19 cellular contexts compared by ENCODE assay signal in genomic region chr4:121360496-121360895, GRCh38. TPM values are rescaled to one million over a fixed set of nuclear protein-coding genes. Genes with fewer than 3 reads are reported as not detected.
DNase-seq lines count a peak whose midpoint lies in the region; ATAC-seq and TF ChIP-seq lines count a peak whose summit lies in the region.
"Had no signal": no experiment of that assay in that cellular context is flagged by ENCODE, and none has a peak within 500 bp of the region (broad histone marks: within the 10 kb centered on the region; RNA-seq: fewer than 3 reads in every experiment).

No MANE protein-coding gene starts in this region.

- H3K4me1 ChIP-seq in HCT116 (ENCODE audit: control insufficient read depth in 1 of 2, insufficient read depth in 2 of 2, low read length in 2 of 2) (peaks cover 2 to 6% of the 10 kb centered on the region in 2 experiments; a peak in 3 of 4 replicates), PC-3 (ENCODE audit: insufficient read depth, low read length) (peaks cover 13% of the 10 kb centered on the region), fibroblast of lung (ENCODE audit: control insufficient read depth, extremely low read depth, insufficient read depth, low read length) (no peaks in the 10 kb centered on the region), left lung (no peaks in the 10 kb centered on the region), esophagus squamous epithelium (no peaks in the 10 kb centered on the region)

- 68 to 70% methylated on average over 1 of the region's 1 CpG for WGBS in esophagus squamous epithelium, 2 donors

- intact Hi-C loops in HCT116 (cut with micrococcal nuclease) (no loop called here), PC-3 (cut with micrococcal nuclease) (no loop called here), left lung (cut with DNase I) (no loop called here), esophagus squamous epithelium (cut with DNase I) (no loop called here)

- H3K79me2 ChIP-seq in HCT116 (ENCODE audit: insufficient read depth, low read length) (no peaks in the 10 kb centered on the region), PC-3 (ENCODE audit: low read length) (no peaks in the 10 kb centered on the region), fibroblast of lung (ENCODE audit: control insufficient read depth, insufficient read depth, low read length) (no peaks in the 10 kb centered on the region)

- POLR2A ChIA-PET in HCT116 (lab: Charles Lee) (interaction anchor here (0.7 kb wide), 1 partner anchor 10 kb away, joined by 4 read pairs; no protein-coding TSS in a partner anchor), PC-3 (lab: Charles Lee; ENCODE audit: unreplicated experiment) (no interaction called here)

- TF ChIP-seq POLR2A in HCT116 (IDR thresholded peaks at IDR 0.05; ENCODE audit: borderline replicate concordance, extremely low read depth, insufficient read depth, insufficient read length) (no peak), esophagus squamous epithelium (IDR thresholded peaks at IDR 0.05) (no peak)

- no peak for TF ChIP-seq RAD21 in HCT116 (IDR thresholded peaks at IDR 0.05; ENCODE audit: low read depth)

- H2AFZ ChIP-seq in HCT116 (ENCODE audit: low read depth, low read length, poor library complexity, severe bottlenecking) = no peak overlapping the region
- H2AFZ ChIP-seq in PC-3 (ENCODE audit: low read length) = no peak overlapping the region
- no peak overlapping the region for H2AFZ ChIP-seq in fibroblast of lung (ENCODE audit: low read length)

- no peaks in the 10 kb centered on the region for H3K9me2 ChIP-seq in HCT116 (ENCODE audit: insufficient read depth)
- H3K9me2 ChIP-seq in PC-3 (replicated peaks; ENCODE audit: low read length) = no peaks in the 10 kb centered on the region

- DNase-seq in HCT116 (ENCODE audit: low read depth, low spot score) (no peak), PC-3 (peak; percentile 21), fibroblast of lung (ENCODE audit: low read depth in 2 of 2) (peak; percentile 20 to 52), renal cortical epithelial cell (ENCODE audit: low read depth) (peak; percentile 35), left lung (no peak), esophagus squamous epithelium (lab: John Stamatoyannopoulos, UW) (no peak)
- DNase-seq: CD8-positive, alpha-beta memory T cell; DMS 273 treated with DMSO at 0.1 percent for 48 hours; Kasumi-1; MV-4-11; NCI-H1436 treated with DMSO at 0.1 percent for 48 hours; NCI-H2081 treated with DMSO at 0.1 percent for 48 hours; NCI-H345; NCI-H526 treated with DMSO at 0.1 percent for 48 hours; NK-92 treated with Interleukin-12 subunit alpha and Interleukin-12 subunit beta, amount 100 ng/mL, for 24 hours; OCI-M1 had no signal

- H3K4me2 ChIP-seq in HCT116 (ENCODE audit: low read length) = no peak overlapping the region
- no peak overlapping the region for H3K4me2 ChIP-seq in PC-3 (ENCODE audit: low read length)
- no peak overlapping the region for H3K4me2 ChIP-seq in fibroblast of lung (ENCODE audit: extremely low read depth, insufficient read depth, low read length)

- H3K9ac ChIP-seq in HCT116 (ENCODE audit: low read length) = no peak overlapping the region
- H3K9ac ChIP-seq in PC-3 (ENCODE audit: low read length) = no peak overlapping the region
- no peak overlapping the region for H3K9ac ChIP-seq in fibroblast of lung (ENCODE audit: insufficient read depth, low read length)

- ATAC-seq in HCT116 = no peak
- no peak for ATAC-seq in PC-3
- no peak for ATAC-seq in GM19023 (IDR thresholded peaks at IDR 0.05; ENCODE audit: unreplicated experiment)
- ATAC-seq in left lung = no peak

- TF ChIP-seq CTCF in HCT116 (IDR thresholded peaks at IDR 0.05 in 2 of 3, conservative IDR thresholded peaks at IDR 0.05 in 1 of 3; ENCODE audit: borderline replicate concordance in 1 of 3, insufficient read depth in 1 of 3, low read depth in 2 of 3, low read length in 2 of 3) (no peak), PC-3 (conservative IDR thresholded peaks at IDR 0.05; ENCODE audit: low read depth, low read length) (no peak), fibroblast of lung (conservative IDR thresholded peaks at IDR 0.05 in 1 of 2, IDR thresholded peaks at IDR 0.05 in 1 of 2; ENCODE audit: low read depth in 1 of 2, low read length in 2 of 2) (no peak), left lung (IDR thresholded peaks at IDR 0.05) (no peak), esophagus squamous epithelium (IDR thresholded peaks at IDR 0.05) (no peak)

- H3K4me3 ChIP-seq in HCT116 (replicated peaks in 1 of 2; ENCODE audit: low read depth in 1 of 2, low read length in 2 of 2) (no peak overlapping the region), PC-3 (ENCODE audit: low read length) (no peak overlapping the region), fibroblast of lung (replicated peaks in 1 of 4; ENCODE audit: control extremely low read depth in 1 of 4, insufficient read depth in 1 of 4, low read depth in 3 of 4, low read length in 4 of 4) (no peak overlapping the region), left lung (no peak overlapping the region), esophagus squamous epithelium (no peak overlapping the region)

- CTCF ChIA-PET in HCT116 (lab: Charles Lee) (interaction anchor here (3.9 kb wide), 1 partner anchor 10 kb away, joined by 37 read pairs; no protein-coding TSS in a partner anchor), PC-3 (lab: Charles Lee) (no interaction called here)

- BruUV-seq in HCT116 (replicated peaks; lab: Mats Ljungman, UMichigan) (no TSS peak), PC-3 (replicated peaks; lab: Mats Ljungman, UMichigan) (no TSS peak)

- H3K9me3 ChIP-seq in HCT116 (ENCODE audit: control insufficient read depth in 1 of 2, insufficient read depth in 1 of 2, low read depth in 1 of 2, low read length in 2 of 2) (no peaks in the 10 kb centered on the region), PC-3 (ENCODE audit: low read length) (no peaks in the 10 kb centered on the region), fibroblast of lung (ENCODE audit: control insufficient read depth, insufficient read depth, low read depth, low read length) (no peaks in the 10 kb centered on the region), left lung (no peaks in the 10 kb centered on the region), esophagus squamous epithelium (no peaks in the 10 kb centered on the region)

- RAD21 ChIA-PET in HCT116 (lab: Charles Lee; ENCODE audit: low non-redundant PET in 1 of 2, low total read pairs in 2 of 2, uncharacterized antibody in 2 of 2, unreplicated experiment in 2 of 2) = no interaction called here

- H3K27me3 ChIP-seq in HCT116 (ENCODE audit: insufficient read depth, low read length) = no peaks in the 10 kb centered on the region
- H3K27me3 ChIP-seq in PC-3 (ENCODE audit: low read length) = no peaks in the 10 kb centered on the region
- no peaks in the 10 kb centered on the region for H3K27me3 ChIP-seq in fibroblast of lung (ENCODE audit: control insufficient read depth, insufficient read depth, low read length)
- no peaks in the 10 kb centered on the region for H3K27me3 ChIP-seq in left lung
- no peaks in the 10 kb centered on the region for H3K27me3 ChIP-seq in esophagus squamous epithelium

- no peaks in the 10 kb centered on the region for H3F3A ChIP-seq in PC-3 (ENCODE audit: low read length, unreplicated experiment)

- H3K27ac ChIP-seq in HCT116 (ENCODE audit: low read depth, low read length) (no peak overlapping the region), PC-3 (ENCODE audit: low read length) (no peak overlapping the region), fibroblast of lung (ENCODE audit: insufficient read depth, low read length) (no peak overlapping the region), left lung (no peak overlapping the region), esophagus squamous epithelium (no peak overlapping the region)

- no peaks in the 10 kb centered on the region for H4K20me1 ChIP-seq in HCT116 (ENCODE audit: insufficient read depth)
- no peaks in the 10 kb centered on the region for H4K20me1 ChIP-seq in PC-3 (ENCODE audit: low read length)
- H4K20me1 ChIP-seq in fibroblast of lung (ENCODE audit: control insufficient read depth, extremely low read depth, insufficient read depth, low read length) = no peaks in the 10 kb centered on the region

- no peaks in the 10 kb centered on the region for H3K36me3 ChIP-seq in HCT116 (ENCODE audit: control insufficient read depth in 1 of 2, insufficient read depth in 2 of 2, low read length in 2 of 2)
- H3K36me3 ChIP-seq in PC-3 (ENCODE audit: low read depth, low read length) = no peaks in the 10 kb centered on the region
- H3K36me3 ChIP-seq in fibroblast of lung (ENCODE audit: control insufficient read depth, insufficient read depth, low read length) = no peaks in the 10 kb centered on the region
- no peaks in the 10 kb centered on the region for H3K36me3 ChIP-seq in left lung
- no peaks in the 10 kb centered on the region for H3K36me3 ChIP-seq in esophagus squamous epithelium

TF ChIP-seq in HCT116, 20 proteins besides CTCF, POLR2A, EP300 and RAD21 (continues in another document):
- TF ChIP-seq FOSL1 (IDR thresholded peaks at IDR 0.05; ENCODE audit: low read depth) = peak; percentile 33; the same call in 1 of the 2 replicates
- TF ChIP-seq CEBPB (IDR thresholded peaks at IDR 0.05; ENCODE audit: low read depth) = 0 out of 2 replicates have a peak, but pooled peaks have one; percentile 32
- TF ChIP-seq CBX3 (IDR thresholded peaks at IDR 0.05; ENCODE audit: low read depth) = no peak

RNA-seq across cellular contexts. Expression of gene QRFPR, which starts 20.3 kb away (rescaled TPM):
- total RNA-seq in HCT116 (2021; ENCODE audit: unreplicated experiment) = not detected
- polyA plus RNA-seq in HCT116 (2012) = not detected in 2 replicates
- not detected in 2 replicates for total RNA-seq in PC-3 (2014; rRNA removed)
- total RNA-seq in fibroblast of lung = not detected in 2 replicates
- polyA plus RNA-seq in fibroblast of lung = not detected in 2 replicates
- polyA plus RNA-seq in fibroblast of lung (2012) = not detected in 2 replicates
- not detected in 2 replicates for polyA minus RNA-seq in fibroblast of lung (ENCODE audit: low replicate concordance)
- total RNA-seq in renal cortical epithelial cell = 0.15 and 1.0 TPM in 2 replicates
- not detected for total RNA-seq in left lung
- total RNA-seq in esophagus squamous epithelium = 1 to 10 TPM in 1 of 4 donors, under 1 TPM in 1, not detected in 2; 0.97 to 3.5 TPM
- total RNA-seq: CD8-positive, alpha-beta memory T cell; SK-MEL-5 had no signal
- polyA plus RNA-seq: BJ; CD8-positive, alpha-beta memory T cell had no signal

Comparison
In these comparisons a context has a peak if more than half of its experiments do, and no peak if none do; other contexts are left out.
1. DNase-seq: peak in PC-3 (single experiment), fibroblast of lung (2 of 2) and renal cortical epithelial cell (single experiment); none in HCT116 (single experiment), left lung (0 of 2) and esophagus squamous epithelium (single experiment).